Comparison of ENCODE assay signal across 10 cellular contexts in genomic region chr10:75035975-75036708, GRCh38.
A peak's percentile ranks its signal among the peaks of the same experiment; 100 is the strongest.
DNase-seq lines count a peak whose midpoint lies in the region; ATAC-seq and TF ChIP-seq lines count a peak whose summit lies in the region.
"Had no signal": no experiment of that assay in that cellular context is flagged by ENCODE, and none has a peak within 500 bp of the region (broad histone marks: within the 10 kb centered on the region; RNA-seq: fewer than 3 reads in every experiment).

No MANE protein-coding gene starts in this region.

- ATAC-seq in GM21619 (IDR thresholded peaks at IDR 0.05; ENCODE audit: unreplicated experiment), result peak; percentile 62
- ATAC-seq in gastroesophageal sphincter, result peak; percentile 10
- ATAC-seq in GM19351 (IDR thresholded peaks at IDR 0.05; ENCODE audit: unreplicated experiment), result no peak
- no peak for ATAC-seq in body of pancreas

- 0 out of 2 replicates have a peak overlapping the region, but pooled peaks have one; percentile 60 for H2AFZ ChIP-seq in OCI-LY3 (ENCODE audit: low read depth, low read length)

- TF ChIP-seq CTCF in OCI-LY3 (IDR thresholded peaks at IDR 0.05; ENCODE audit: low read depth, low read length), result no peak
- no peak for TF ChIP-seq CTCF in gastroesophageal sphincter (IDR thresholded peaks at IDR 0.05)
- no peak for TF ChIP-seq CTCF in body of pancreas (IDR thresholded peaks at IDR 0.05)

- H3K27ac ChIP-seq in OCI-LY3 (ENCODE audit: low read length) (no peak overlapping the region), gastroesophageal sphincter (no peak overlapping the region), body of pancreas (no peak overlapping the region)

- TF ChIP-seq POLR2A in gastroesophageal sphincter (IDR thresholded peaks at IDR 0.05) (no peak), body of pancreas (IDR thresholded peaks at IDR 0.05) (no peak)

- H3K79me2 ChIP-seq in OCI-LY3 (ENCODE audit: low read length), result no peaks in the 10 kb centered on the region

- WGBS in gastroesophageal sphincter (ENCODE audit: low coverage in 1 of 2), 2 donors, result 79 to 94% methylated on average over 6 to 7 of the region's 10 CpGs
- 88 to 91% methylated on average over 10 of the region's 10 CpGs for WGBS in body of pancreas, 2 donors

- H3K36me3 ChIP-seq in OCI-LY3 (replicated peaks; ENCODE audit: low read depth, low read length), result no peaks in the 10 kb centered on the region
- peaks cover 0 to 5% of the 10 kb centered on the region in 2 donors for H3K36me3 ChIP-seq in gastroesophageal sphincter
- H3K36me3 ChIP-seq in body of pancreas (replicated peaks in 1 of 2; ENCODE audit: insufficient read depth in 1 of 2, low read depth in 2 of 2), result no peaks in the 10 kb centered on the region

- intact Hi-C loops in body of pancreas (cut with DNase I), result no loop called here

- DNase-seq in GM03348 (ENCODE audit: low spot score) (peak; percentile 41), mucosa of gallbladder (ENCODE audit: low spot score) (no peak), SK-N-DZ (ENCODE audit: low spot score) (no peak), body of pancreas (no peak)
- DNase-seq: DND-41, NCI-H748 treated with DMSO at 0.1 percent for 48 hours had no signal

- no peak for TF ChIP-seq EP300 in gastroesophageal sphincter (IDR thresholded peaks at IDR 0.05)

- H3K4me1 ChIP-seq in OCI-LY3 (ENCODE audit: low read length), result peaks cover 21% of the 10 kb centered on the region
- H3K4me1 ChIP-seq in gastroesophageal sphincter, result peaks cover 0 to 16% (median 0%) of the 10 kb centered on the region in 3 donors
- H3K4me1 ChIP-seq in body of pancreas, result peaks cover 5% of the 10 kb centered on the region

- peak overlapping the region; percentile 75 for H3K4me2 ChIP-seq in OCI-LY3 (ENCODE audit: low read length)

- H3K9ac ChIP-seq in OCI-LY3 (ENCODE audit: low read length), result no peak overlapping the region

- H3K27me3 ChIP-seq in OCI-LY3 (ENCODE audit: low read depth, low read length), result no peaks in the 10 kb centered on the region
- no peaks in the 10 kb centered on the region for H3K27me3 ChIP-seq in gastroesophageal sphincter
- H3K27me3 ChIP-seq in body of pancreas, result no peaks in the 10 kb centered on the region

- no peaks in the 10 kb centered on the region for H4K20me1 ChIP-seq in OCI-LY3 (ENCODE audit: insufficient read depth, low read length)

- H3K4me3 ChIP-seq in OCI-LY3 (ENCODE audit: low read length) (peak overlapping the region; percentile 49), gastroesophageal sphincter (no peak overlapping the region), body of pancreas (no peak overlapping the region)

- H3K9me3 ChIP-seq in OCI-LY3 (ENCODE audit: insufficient read depth, low read length), result no peaks in the 10 kb centered on the region
- no peaks in the 10 kb centered on the region for H3K9me3 ChIP-seq in gastroesophageal sphincter
- no peaks in the 10 kb centered on the region for H3K9me3 ChIP-seq in body of pancreas

Comparison
In these comparisons a context has a peak if more than half of its experiments do, and no peak if none do; other contexts are left out.
1. ATAC-seq: peak in GM21619 (single experiment) and gastroesophageal sphincter (single experiment); none in GM19351 (single experiment) and body of pancreas (single experiment).